8 cellular contexts compared by ENCODE assay signal in the genomic region with DNA sequence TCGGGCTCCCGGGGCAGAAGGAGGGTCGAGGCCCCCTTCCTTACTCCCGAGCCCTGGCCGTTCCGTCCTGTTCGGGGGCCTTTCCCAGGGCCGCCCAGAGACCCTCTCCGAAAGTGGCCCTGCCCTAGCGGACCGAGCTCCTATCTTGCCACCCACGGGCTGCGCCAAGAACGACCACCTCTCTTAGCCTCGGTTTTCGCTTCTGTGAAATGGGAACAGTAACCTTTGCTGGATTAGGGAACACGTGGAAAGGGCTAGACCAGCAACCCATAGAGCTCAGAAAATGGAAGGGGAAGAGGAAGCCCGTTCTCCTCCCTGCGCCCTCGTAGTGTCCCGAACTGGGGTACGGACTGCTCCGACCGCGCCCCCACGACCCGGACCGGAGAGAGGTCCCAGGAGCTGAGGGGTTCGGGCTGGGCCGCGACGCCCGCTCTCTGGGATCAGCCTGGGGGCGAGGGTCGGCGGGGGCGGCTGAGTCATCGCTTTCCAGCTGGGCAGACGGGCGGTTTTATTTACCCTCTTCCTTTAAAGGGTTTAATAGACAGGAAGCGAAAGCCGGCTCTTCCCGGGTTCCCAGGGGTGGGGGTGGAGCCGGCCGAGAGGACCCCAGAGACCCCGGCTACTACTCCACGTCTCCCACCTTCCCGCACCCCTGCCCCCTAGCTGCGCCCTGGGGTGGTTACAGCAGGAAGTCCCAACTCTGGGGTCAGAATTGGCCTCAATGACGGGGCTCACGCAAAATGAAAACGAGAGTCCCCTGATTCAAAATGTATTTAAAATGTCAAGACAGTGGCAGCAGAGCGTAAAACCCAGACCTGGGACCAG. TPM values are rescaled to one million over a fixed set of nuclear protein-coding genes. Genes with fewer than 3 reads are reported as not detected.
DNase-seq lines count a peak whose midpoint lies in the region; ATAC-seq and TF ChIP-seq lines count a peak whose summit lies in the region.

No MANE protein-coding gene starts in this region.

- peak overlapping the region; percentile 96 for H4K91ac ChIP-seq in mesenchymal stem cell (ENCODE audit: low read length)

- DNase-seq in NCI-H2227 (lab: John Stamatoyannopoulos, UW; ENCODE audit: unreplicated experiment) (peak; percentile 42), NCI-H2227 treated with DMSO at 0.1 percent for 48 hours (lab: John Stamatoyannopoulos, UW) (no peak), mesenchymal stem cell (peak; percentile 85), tibial artery (peak; percentile 21 to 70), activated gamma-delta T cell (lab: John Stamatoyannopoulos, UW) (no peak)

- peak overlapping the region; percentile 87 for H3K9ac ChIP-seq in mesenchymal stem cell (ENCODE audit: low read length)

- H3K9me3 ChIP-seq in mesenchymal stem cell (ENCODE audit: control insufficient read depth, low read length) (no peaks in the 10 kb centered on the region), tibial artery (no peaks in the 10 kb centered on the region)

- H3K27ac Mint-ChIP-seq in dendritic cell treated with granulocyte-macrophage colony-stimulating factor and Interleukin-4, amounts not matched to agents 40 ng/mL and 50 ng/mL, for 4 days: peak overlapping the region; percentile 96

- peak overlapping the region; percentile 97 for H4K8ac ChIP-seq in mesenchymal stem cell (ENCODE audit: low read length)

- peaks cover 2% of the 10 kb centered on the region for H3K79me1 ChIP-seq in mesenchymal stem cell (replicated peaks; ENCODE audit: low read length, poor library complexity, severe bottlenecking)

- H3K4me3 ChIP-seq in mesenchymal stem cell (ENCODE audit: insufficient read depth in 1 of 2, low read depth in 1 of 2, low read length in 2 of 2): peak overlapping the region; percentile 78 to 91
- peak overlapping the region; percentile 53 to 75 for H3K4me3 ChIP-seq in tibial artery

- H3K4me2 ChIP-seq in mesenchymal stem cell (ENCODE audit: low read length, poor library complexity, severe bottlenecking): peak overlapping the region; percentile 58

- H2BK12ac ChIP-seq in mesenchymal stem cell (ENCODE audit: low read length in 2 of 2): peak overlapping the region; percentile 46 to 66

- H3K4me1 ChIP-seq in mesenchymal stem cell (ENCODE audit: control insufficient read depth, insufficient read depth, low read depth, low read length) (peaks cover 59% of the 10 kb centered on the region), tibial artery (peaks cover 0 to 51% (median 32%) of the 10 kb centered on the region in 4 donors)

- no peak overlapping the region for H2BK5ac ChIP-seq in mesenchymal stem cell (ENCODE audit: low read depth, low read length, poor library complexity, severe bottlenecking)

- peak overlapping the region; percentile 79 for H2AK5ac ChIP-seq in mesenchymal stem cell (ENCODE audit: low read length, severe bottlenecking)

- no peak overlapping the region for H3K23ac ChIP-seq in mesenchymal stem cell (ENCODE audit: low read length in 2 of 2)

- H2AFZ ChIP-seq in mesenchymal stem cell (ENCODE audit: low read depth, low read length): peak overlapping the region; percentile 11

- WGBS in mesenchymal stem cell: 3% methylated on average over 53 of the region's 53 CpGs

- intact Hi-C loops in dendritic cell treated with granulocyte-macrophage colony-stimulating factor and Interleukin-4, amounts not matched to agents 40 ng/mL and 50 ng/mL, for 4 days (cut with micrococcal nuclease): loop anchor here (2.0 to 10.0 kb wide), 2 partner anchors 27 to 125 kb away; a partner anchor contains a TSS
- intact Hi-C loops in tibial artery (cut with DNase I; ENCODE audit: low total_unique reads): no loop called here

- peak overlapping the region in 1 of 2 experiments; percentile 89 for H3K14ac ChIP-seq in mesenchymal stem cell (ENCODE audit: low read length in 2 of 2)

- ATAC-seq in HG03066 (IDR thresholded peaks at IDR 0.05; ENCODE audit: low read depth, unreplicated experiment): peak; percentile 45
- peak; percentile 12 for ATAC-seq in SK-N-SH treated with all-trans-retinoic acid at 6 μM for 48 hours

- H3K4me3 Mint-ChIP-seq in dendritic cell treated with granulocyte-macrophage colony-stimulating factor and Interleukin-4, amounts not matched to agents 40 ng/mL and 50 ng/mL, for 4 days: peak overlapping the region; percentile 84

- H3K36me3 ChIP-seq in mesenchymal stem cell (ENCODE audit: control insufficient read depth in 1 of 2, insufficient read depth in 2 of 2, low read depth in 1 of 2, low read length in 2 of 2) (peaks cover 0 to 5% of the 10 kb centered on the region in 2 experiments), tibial artery (no peaks in the 10 kb centered on the region)

- peak overlapping the region; percentile 91 for H2BK15ac ChIP-seq in mesenchymal stem cell (ENCODE audit: low read depth, poor library complexity, severe bottlenecking)

- H3K27me3 ChIP-seq in mesenchymal stem cell (ENCODE audit: control insufficient read depth in 1 of 2, insufficient read depth in 1 of 2, low read length in 2 of 2) (no peaks in the 10 kb centered on the region), tibial artery (peaks cover 0 to 19% of the 10 kb centered on the region in 2 donors)

- no peaks in the 10 kb centered on the region for H3K9me3 Mint-ChIP-seq in dendritic cell treated with granulocyte-macrophage colony-stimulating factor and Interleukin-4, amounts not matched to agents 40 ng/mL and 50 ng/mL, for 4 days

- H3K27ac ChIP-seq in mesenchymal stem cell (ENCODE audit: low read length, poor library complexity, severe bottlenecking): peak overlapping the region; percentile 82
- H3K27ac ChIP-seq in tibial artery: peak overlapping the region; percentile 51 to 67

- peaks cover 67% of the 10 kb centered on the region for H3K4me1 Mint-ChIP-seq in dendritic cell treated with granulocyte-macrophage colony-stimulating factor and Interleukin-4, amounts not matched to agents 40 ng/mL and 50 ng/mL, for 4 days (ENCODE audit: low read depth)

- peak overlapping the region; percentile 87 for H3K18ac ChIP-seq in mesenchymal stem cell (ENCODE audit: low read depth in 1 of 2, low read length in 2 of 2)

- H2BK120ac ChIP-seq in mesenchymal stem cell (ENCODE audit: low read depth, low read length): peak overlapping the region; percentile 95

- peak overlapping the region; percentile 82 to 92 for H3K4ac ChIP-seq in mesenchymal stem cell (ENCODE audit: low read depth in 1 of 2, low read length in 2 of 2)

- TF ChIP-seq CTCF in tibial artery (IDR thresholded peaks at IDR 0.05): peak; percentile 15 to 30

- peaks cover 26% of the 10 kb centered on the region for H3K27me3 Mint-ChIP-seq in dendritic cell treated with granulocyte-macrophage colony-stimulating factor and Interleukin-4, amounts not matched to agents 40 ng/mL and 50 ng/mL, for 4 days

- peaks cover 7% of the 10 kb centered on the region for H3K36me3 Mint-ChIP-seq in dendritic cell treated with granulocyte-macrophage colony-stimulating factor and Interleukin-4, amounts not matched to agents 40 ng/mL and 50 ng/mL, for 4 days (ENCODE audit: low read depth)

TF ChIP-seq in SK-N-SH treated with all-trans-retinoic acid at 6 μM for 48 hours, 23 proteins besides CTCF, POLR2A, EP300 and RAD21:
- TF ChIP-seq PPARA (CRISPR knock-in tag; IDR thresholded peaks at IDR 0.05; ENCODE audit: borderline replicate concordance) (no peak), OSR1 (CRISPR knock-in tag; IDR thresholded peaks at IDR 0.05) (no peak), BACH2 (CRISPR knock-in tag; IDR thresholded peaks at IDR 0.05; ENCODE audit: borderline replicate concordance) (no peak), TOX (CRISPR knock-in tag; IDR thresholded peaks at IDR 0.05; ENCODE audit: borderline replicate concordance) (no peak), CSDC2 (CRISPR knock-in tag; IDR thresholded peaks at IDR 0.05) (no peak), ARNTL (CRISPR knock-in tag; IDR thresholded peaks at IDR 0.05; ENCODE audit: borderline replicate concordance, low read depth) (no peak), ZC3H10 (CRISPR knock-in tag; IDR thresholded peaks at IDR 0.05) (no peak), ZFP3 (CRISPR knock-in tag; IDR thresholded peaks at IDR 0.05) (no peak)
- TF ChIP-seq, protein P1, sequence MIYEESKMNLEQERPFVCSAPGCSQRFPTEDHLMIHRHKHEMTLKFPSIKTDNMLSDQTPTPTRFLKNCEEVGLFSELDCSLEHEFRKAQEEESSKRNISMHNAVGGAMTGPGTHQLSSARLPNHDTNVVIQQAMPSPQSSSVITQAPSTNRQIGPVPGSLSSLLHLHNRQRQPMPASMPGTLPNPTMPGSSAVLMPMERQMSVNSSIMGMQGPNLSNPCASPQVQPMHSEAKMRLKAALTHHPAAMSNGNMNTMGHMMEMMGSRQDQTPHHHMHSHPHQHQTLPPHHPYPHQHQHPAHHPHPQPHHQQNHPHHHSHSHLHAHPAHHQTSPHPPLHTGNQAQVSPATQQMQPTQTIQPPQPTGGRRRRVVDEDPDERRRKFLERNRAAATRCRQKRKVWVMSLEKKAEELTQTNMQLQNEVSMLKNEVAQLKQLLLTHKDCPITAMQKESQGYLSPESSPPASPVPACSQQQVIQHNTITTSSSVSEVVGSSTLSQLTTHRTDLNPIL (CRISPR knock-in tag; IDR thresholded peaks at IDR 0.05; ENCODE audit: low read depth): no peak

RNA-seq across cellular contexts. Expression of a gene that starts 0.9 kb away (rescaled TPM):
- 272 TPM for polyA plus RNA-seq in mesenchymal stem cell (2013, experiment 1 of 2)
- polyA plus RNA-seq in mesenchymal stem cell (2013, experiment 2 of 2): 276 TPM

RNA-seq across cellular contexts. Expression of a gene that starts 44.5 kb away (rescaled TPM):
- polyA plus RNA-seq in mesenchymal stem cell (2013, experiment 1 of 2): 29.4 TPM
- 31.0 TPM for polyA plus RNA-seq in mesenchymal stem cell (2013, experiment 2 of 2)

Comparison
In these comparisons a context has a peak if more than half of its experiments do, and no peak if none do; other contexts are left out.
1. DNase-seq: peak in NCI-H2227 (single experiment), mesenchymal stem cell (single experiment) and tibial artery (2 of 2); none in NCI-H2227 treated with DMSO at 0.1 percent for 48 hours (single experiment) and activated gamma-delta T cell (single experiment).